In genomic region chr15:26461847-26462608, GRCh38 we compare ENCODE assay signal across 19 cellular contexts.
"Had no signal": no experiment of that assay in that cellular context is flagged by ENCODE, and none has a peak within 500 bp of the region (broad histone marks: within the 10 kb centered on the region; RNA-seq: fewer than 3 reads in every experiment).

No MANE protein-coding gene starts in this region.

- H3K4me2 ChIP-seq: SK-N-SH had no signal

- DNase-seq: KBM-7, MG63, NCI-H1092, NCI-H1105 treated with DMSO at 0.1 percent for 48 hours, NCI-H1417 treated with DMSO at 0.1 percent for 48 hours, NCI-H146, NCI-H1694 treated with DMSO at 0.1 percent for 48 hours, NCI-H1930, NCI-H2081, NCI-H2107, NCI-H2227 treated with DMSO at 0.1 percent for 48 hours, NCI-H524, NCI-H526 treated with DMSO at 0.1 percent for 48 hours, NCI-H774, RPMI8226, SHP77, SK-N-SH, SW 1271 had no signal

- H3K9ac ChIP-seq: SK-N-SH had no signal

- H3K36me3 ChIP-seq: MG63 had no signal

- H3K4me3 ChIP-seq: MG63 had no signal

- H3K9me3 ChIP-seq: MG63 had no signal

- H3K27ac ChIP-seq: HL-60 had no signal

- H3K27me3 ChIP-seq: MG63 had no signal
